In the genomic region with DNA sequence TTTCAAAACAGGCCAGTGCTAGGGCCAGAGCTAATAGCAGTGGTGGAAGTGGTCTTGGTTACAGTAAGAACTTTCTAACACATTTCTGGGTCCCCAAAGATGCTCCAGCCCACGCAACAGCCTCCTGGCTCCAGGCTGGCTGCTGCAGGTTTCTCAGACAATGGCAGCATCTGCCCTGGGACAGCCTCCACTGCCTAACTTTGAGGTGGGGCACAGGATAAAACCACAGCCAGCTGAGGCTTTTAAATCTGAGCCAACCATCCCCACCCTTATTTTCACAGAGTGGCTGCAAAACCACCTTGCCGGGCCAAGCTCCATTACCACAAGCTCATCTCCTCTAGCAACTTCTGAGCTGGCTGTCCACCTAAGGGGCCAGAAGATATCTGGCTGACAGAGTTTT, we compare ENCODE assay signal across 17 cellular contexts.
DNase-seq lines count a peak whose midpoint lies in the region; ATAC-seq and TF ChIP-seq lines count a peak whose summit lies in the region.
"Had no signal": no experiment of that assay in that cellular context is flagged by ENCODE, and none has a peak within 500 bp of the region (broad histone marks: within the 10 kb centered on the region; RNA-seq: fewer than 3 reads in every experiment).

No MANE protein-coding gene starts in this region.

- H3K36me3 ChIP-seq in effector memory CD4-positive, alpha-beta T cell (ENCODE audit: control insufficient read depth, insufficient read depth, low read length) = no peaks in the 10 kb centered on the region

- H3K27ac Mint-ChIP-seq in CD4-positive, alpha-beta T cell = peak overlapping the region; percentile 81
- peak overlapping the region; percentile 76 to 91 (median 81) for H3K27ac Mint-ChIP-seq in IgD-negative memory B cell
- H3K27ac Mint-ChIP-seq: activated CD4-positive, alpha-beta T cell treated with anti-CD3 and anti-CD28 coated beads, Interleukin-2, amount 10 ng/mL, durations not matched to agents 24 days and 14 days had no signal

- TF ChIP-seq CTCF in CD4-positive, alpha-beta T cell (IDR thresholded peaks at IDR 0.05) = no peak
- no peak for TF ChIP-seq CTCF in coronary artery (IDR thresholded peaks at IDR 0.05)

- ATAC-seq in CD4-positive, alpha-beta T cell (ENCODE audit: poor library complexity) = no peak
- no peak for ATAC-seq in HG03095 (IDR thresholded peaks at IDR 0.05; ENCODE audit: unreplicated experiment)
- ATAC-seq in GM18520 (IDR thresholded peaks at IDR 0.05; ENCODE audit: unreplicated experiment) = no peak
- ATAC-seq: gastroesophageal sphincter, left lobe of liver had no signal

- H3K4me3 Mint-ChIP-seq in CD4-positive, alpha-beta T cell = peak overlapping the region; percentile 30
- H3K4me3 Mint-ChIP-seq in IgD-negative memory B cell = peak overlapping the region in 2 of 4 donors; percentile 14 to 72
- H3K4me3 Mint-ChIP-seq: activated CD4-positive, alpha-beta T cell treated with anti-CD3 and anti-CD28 coated beads, Interleukin-2, amount 10 ng/mL, durations not matched to agents 24 days and 14 days had no signal

- POLR2A ChIA-PET in CD4-positive, alpha-beta T cell (lab: Charles Lee) = interaction anchor here (0.9 to 1.4 kb wide), 11 partner anchors 10 to 82 kb away, joined by 3 to 11 read pairs (median 3); no protein-coding TSS in a partner anchor

- H3K4me1 ChIP-seq in effector memory CD4-positive, alpha-beta T cell (ENCODE audit: control insufficient read depth, insufficient read depth, low read length, poor library complexity, severe bottlenecking) = peaks cover 76% of the 10 kb centered on the region
- H3K4me1 ChIP-seq: BE2C had no signal

- intact Hi-C loops in CD4-positive, alpha-beta T cell (cut with DNase I, micrococcal nuclease) = no loop called here

- peak overlapping the region; percentile 57 for H3K27ac ChIP-seq in CD4-positive, alpha-beta T cell (ENCODE audit: low read depth, low read length)
- peak overlapping the region; percentile 81 for H3K27ac ChIP-seq in effector memory CD4-positive, alpha-beta T cell (ENCODE audit: insufficient read depth, low read length, poor library complexity, severe bottlenecking)
- H3K27ac ChIP-seq in skin epidermis (peak overlapping the region in 14 of 21 experiments; percentile 10 to 82 (median 42)), coronary artery (no peak overlapping the region)
- H3K27ac ChIP-seq: epithelial cell of prostate, gastroesophageal sphincter, sigmoid colon had no signal

- DNase-seq in CD4-positive, alpha-beta T cell = no peak
- DNase-seq in effector memory CD4-positive, alpha-beta T cell = no peak
- DNase-seq in coronary artery (ENCODE audit: low spot score) = no peak
- DNase-seq: activated CD4-positive, alpha-beta T cell treated with anti-CD3 and anti-CD28 coated beads, Interleukin-2, amount 10 ng/mL, durations not matched to agents 24 days and 14 days; activated T-cell treated with anti-CD3 and anti-CD28 coated beads, Interleukin-2, amount 50 U/mL, for 48 hours; BE2C; DMS53; NCI-H1417; sigmoid colon; stimulated activated CD4-positive, alpha-beta T cell treated with anti-CD3 and anti-CD28 coated beads, Interleukin-2, amount 100 ng/mL, for 48 hours had no signal

- peaks cover 77% of the 10 kb centered on the region for H3K4me1 Mint-ChIP-seq in CD4-positive, alpha-beta T cell (ENCODE audit: low read depth)
- H3K4me1 Mint-ChIP-seq in IgD-negative memory B cell = peaks cover 26 to 48% (median 27%) of the 10 kb centered on the region in 3 donors

- CTCF ChIA-PET in CD4-positive, alpha-beta T cell (lab: Charles Lee) = interaction anchor here (0.9 to 2.0 kb wide), 5 partner anchors 12 to 83 kb away, joined by 3 to 7 read pairs (median 5); no protein-coding TSS in a partner anchor

- H3K9me3 Mint-ChIP-seq in CD4-positive, alpha-beta T cell = no peaks in the 10 kb centered on the region
- no peaks in the 10 kb centered on the region for H3K9me3 Mint-ChIP-seq in IgD-negative memory B cell
- H3K9me3 Mint-ChIP-seq: activated CD4-positive, alpha-beta T cell treated with anti-CD3 and anti-CD28 coated beads, Interleukin-2, amount 10 ng/mL, durations not matched to agents 24 days and 14 days had no signal

- H3K36me3 Mint-ChIP-seq in CD4-positive, alpha-beta T cell (ENCODE audit: low read depth) = peaks cover 17% of the 10 kb centered on the region
- peaks cover 6% of the 10 kb centered on the region for H3K36me3 Mint-ChIP-seq in IgD-negative memory B cell

- no peaks in the 10 kb centered on the region for H3K9me3 ChIP-seq in CD4-positive, alpha-beta T cell (ENCODE audit: control insufficient read depth, low read length)
- no peaks in the 10 kb centered on the region for H3K9me3 ChIP-seq in effector memory CD4-positive, alpha-beta T cell (ENCODE audit: control insufficient read depth, low read length)
- H3K9me3 ChIP-seq: BE2C, gastroesophageal sphincter, sigmoid colon had no signal

- no peak overlapping the region for H3K4me3 ChIP-seq in effector memory CD4-positive, alpha-beta T cell (ENCODE audit: insufficient read depth, low read depth, low read length, poor library complexity, severe bottlenecking)
- H3K4me3 ChIP-seq in skin epidermis (no peak overlapping the region), coronary artery (no peak overlapping the region)
- H3K4me3 ChIP-seq: gastroesophageal sphincter, sigmoid colon had no signal

- H3K27me3 ChIP-seq in CD4-positive, alpha-beta T cell (ENCODE audit: control insufficient read depth, insufficient read depth, low read length) = no peaks in the 10 kb centered on the region
- no peaks in the 10 kb centered on the region for H3K27me3 ChIP-seq in effector memory CD4-positive, alpha-beta T cell (replicated peaks; ENCODE audit: control insufficient read depth, insufficient read depth, low read length, poor library complexity, severe bottlenecking)
- H3K27me3 ChIP-seq: BE2C, gastroesophageal sphincter, sigmoid colon had no signal

- H3K27me3 Mint-ChIP-seq in CD4-positive, alpha-beta T cell = no peaks in the 10 kb centered on the region
- H3K27me3 Mint-ChIP-seq in IgD-negative memory B cell = no peaks in the 10 kb centered on the region
- H3K27me3 Mint-ChIP-seq: activated CD4-positive, alpha-beta T cell treated with anti-CD3 and anti-CD28 coated beads, Interleukin-2, amount 10 ng/mL, durations not matched to agents 24 days and 14 days had no signal

Comparison
In these comparisons a context has a peak if more than half of its experiments do, and no peak if none do; other contexts are left out.
1. H3K27ac ChIP-seq: peak in CD4-positive, alpha-beta T cell (single experiment), effector memory CD4-positive, alpha-beta T cell (single experiment) and skin epidermis (14 of 21); none in coronary artery (0 of 2).